ENCODE assay signal across 1 cellular context in the genomic region with DNA sequence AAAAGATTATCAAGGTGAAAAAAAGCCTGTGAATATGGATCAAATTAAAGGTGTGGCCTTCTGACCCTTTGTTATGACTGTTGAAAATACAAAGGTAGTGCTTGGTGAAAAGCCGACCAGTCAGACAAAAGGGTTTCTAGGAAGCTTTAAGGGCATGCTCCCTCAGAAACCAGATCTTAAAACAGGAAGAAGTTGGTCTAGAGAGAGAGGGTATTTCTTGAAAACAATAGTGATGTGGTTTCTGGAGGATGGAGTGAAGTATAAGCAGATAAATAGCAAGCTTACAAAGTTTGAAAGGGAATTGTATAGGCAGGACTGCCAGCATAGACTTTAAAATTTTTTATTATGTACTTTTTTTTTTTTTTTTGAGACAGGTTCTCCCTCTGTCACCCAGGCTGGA.
TF ChIP-seq lines count a peak whose summit lies in the region.

No MANE protein-coding gene starts in this region.

TF ChIP-seq in GM23338, 12 proteins besides CTCF, POLR2A, EP300 and RAD21:
- TF ChIP-seq JUNB (IDR thresholded peaks at IDR 0.05; ENCODE audit: unreplicated experiment), result no peak
- TF ChIP-seq, protein P1, sequence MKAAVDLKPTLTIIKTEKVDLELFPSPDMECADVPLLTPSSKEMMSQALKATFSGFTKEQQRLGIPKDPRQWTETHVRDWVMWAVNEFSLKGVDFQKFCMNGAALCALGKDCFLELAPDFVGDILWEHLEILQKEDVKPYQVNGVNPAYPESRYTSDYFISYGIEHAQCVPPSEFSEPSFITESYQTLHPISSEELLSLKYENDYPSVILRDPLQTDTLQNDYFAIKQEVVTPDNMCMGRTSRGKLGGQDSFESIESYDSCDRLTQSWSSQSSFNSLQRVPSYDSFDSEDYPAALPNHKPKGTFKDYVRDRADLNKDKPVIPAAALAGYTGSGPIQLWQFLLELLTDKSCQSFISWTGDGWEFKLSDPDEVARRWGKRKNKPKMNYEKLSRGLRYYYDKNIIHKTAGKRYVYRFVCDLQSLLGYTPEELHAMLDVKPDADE (IDR thresholded peaks at IDR 0.05), result no peak
- TF ChIP-seq, protein P2, sequence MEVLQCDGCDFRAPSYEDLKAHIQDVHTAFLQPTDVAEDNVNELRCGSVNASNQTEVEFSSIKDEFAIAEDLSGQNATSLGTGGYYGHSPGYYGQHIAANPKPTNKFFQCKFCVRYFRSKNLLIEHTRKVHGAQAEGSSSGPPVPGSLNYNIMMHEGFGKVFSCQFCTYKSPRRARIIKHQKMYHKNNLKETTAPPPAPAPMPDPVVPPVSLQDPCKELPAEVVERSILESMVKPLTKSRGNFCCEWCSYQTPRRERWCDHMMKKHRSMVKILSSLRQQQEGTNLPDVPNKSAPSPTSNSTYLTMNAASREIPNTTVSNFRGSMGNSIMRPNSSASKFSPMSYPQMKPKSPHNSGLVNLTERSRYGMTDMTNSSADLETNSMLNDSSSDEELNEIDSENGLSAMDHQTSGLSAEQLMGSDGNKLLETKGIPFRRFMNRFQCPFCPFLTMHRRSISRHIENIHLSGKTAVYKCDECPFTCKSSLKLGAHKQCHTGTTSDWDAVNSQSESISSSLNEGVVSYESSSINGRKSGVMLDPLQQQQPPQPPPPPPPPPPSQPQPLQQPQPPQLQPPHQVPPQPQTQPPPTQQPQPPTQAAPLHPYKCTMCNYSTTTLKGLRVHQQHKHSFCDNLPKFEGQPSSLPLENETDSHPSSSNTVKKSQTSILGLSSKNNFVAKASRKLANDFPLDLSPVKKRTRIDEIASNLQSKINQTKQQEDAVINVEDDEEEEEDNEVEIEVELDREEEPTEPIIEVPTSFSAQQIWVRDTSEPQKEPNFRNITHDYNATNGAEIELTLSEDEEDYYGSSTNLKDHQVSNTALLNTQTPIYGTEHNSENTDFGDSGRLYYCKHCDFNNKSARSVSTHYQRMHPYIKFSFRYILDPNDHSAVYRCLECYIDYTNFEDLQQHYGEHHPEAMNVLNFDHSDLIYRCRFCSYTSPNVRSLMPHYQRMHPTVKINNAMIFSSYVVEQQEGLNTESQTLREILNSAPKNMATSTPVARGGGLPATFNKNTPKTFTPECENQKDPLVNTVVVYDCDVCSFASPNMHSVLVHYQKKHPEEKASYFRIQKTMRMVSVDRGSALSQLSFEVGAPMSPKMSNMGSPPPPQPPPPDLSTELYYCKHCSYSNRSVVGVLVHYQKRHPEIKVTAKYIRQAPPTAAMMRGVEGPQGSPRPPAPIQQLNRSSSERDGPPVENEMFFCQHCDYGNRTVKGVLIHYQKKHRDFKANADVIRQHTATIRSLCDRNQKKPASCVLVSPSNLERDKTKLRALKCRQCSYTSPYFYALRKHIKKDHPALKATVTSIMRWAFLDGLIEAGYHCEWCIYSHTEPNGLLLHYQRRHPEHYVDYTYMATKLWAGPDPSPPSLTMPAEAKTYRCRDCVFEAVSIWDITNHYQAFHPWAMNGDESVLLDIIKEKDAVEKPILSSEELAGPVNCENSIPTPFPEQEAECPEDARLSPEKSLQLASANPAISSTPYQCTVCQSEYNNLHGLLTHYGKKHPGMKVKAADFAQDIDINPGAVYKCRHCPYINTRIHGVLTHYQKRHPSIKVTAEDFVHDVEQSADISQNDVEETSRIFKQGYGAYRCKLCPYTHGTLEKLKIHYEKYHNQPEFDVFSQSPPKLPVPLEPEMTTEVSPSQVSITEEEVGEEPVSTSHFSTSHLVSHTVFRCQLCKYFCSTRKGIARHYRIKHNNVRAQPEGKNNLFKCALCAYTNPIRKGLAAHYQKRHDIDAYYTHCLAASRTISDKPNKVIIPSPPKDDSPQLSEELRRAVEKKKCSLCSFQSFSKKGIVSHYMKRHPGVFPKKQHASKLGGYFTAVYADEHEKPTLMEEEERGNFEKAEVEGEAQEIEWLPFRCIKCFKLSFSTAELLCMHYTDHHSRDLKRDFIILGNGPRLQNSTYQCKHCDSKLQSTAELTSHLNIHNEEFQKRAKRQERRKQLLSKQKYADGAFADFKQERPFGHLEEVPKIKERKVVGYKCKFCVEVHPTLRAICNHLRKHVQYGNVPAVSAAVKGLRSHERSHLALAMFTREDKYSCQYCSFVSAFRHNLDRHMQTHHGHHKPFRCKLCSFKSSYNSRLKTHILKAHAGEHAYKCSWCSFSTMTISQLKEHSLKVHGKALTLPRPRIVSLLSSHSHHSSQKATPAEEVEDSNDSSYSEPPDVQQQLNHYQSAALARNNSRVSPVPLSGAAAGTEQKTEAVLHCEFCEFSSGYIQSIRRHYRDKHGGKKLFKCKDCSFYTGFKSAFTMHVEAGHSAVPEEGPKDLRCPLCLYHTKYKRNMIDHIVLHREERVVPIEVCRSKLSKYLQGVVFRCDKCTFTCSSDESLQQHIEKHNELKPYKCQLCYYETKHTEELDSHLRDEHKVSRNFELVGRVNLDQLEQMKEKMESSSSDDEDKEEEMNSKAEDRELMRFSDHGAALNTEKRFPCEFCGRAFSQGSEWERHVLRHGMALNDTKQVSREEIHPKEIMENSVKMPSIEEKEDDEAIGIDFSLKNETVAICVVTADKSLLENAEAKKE (CRISPR knock-in tag; IDR thresholded peaks at IDR 0.05), result no peak
TF ChIP-seq in GM23338: peak in this region for 0.
